In the genomic region with DNA sequence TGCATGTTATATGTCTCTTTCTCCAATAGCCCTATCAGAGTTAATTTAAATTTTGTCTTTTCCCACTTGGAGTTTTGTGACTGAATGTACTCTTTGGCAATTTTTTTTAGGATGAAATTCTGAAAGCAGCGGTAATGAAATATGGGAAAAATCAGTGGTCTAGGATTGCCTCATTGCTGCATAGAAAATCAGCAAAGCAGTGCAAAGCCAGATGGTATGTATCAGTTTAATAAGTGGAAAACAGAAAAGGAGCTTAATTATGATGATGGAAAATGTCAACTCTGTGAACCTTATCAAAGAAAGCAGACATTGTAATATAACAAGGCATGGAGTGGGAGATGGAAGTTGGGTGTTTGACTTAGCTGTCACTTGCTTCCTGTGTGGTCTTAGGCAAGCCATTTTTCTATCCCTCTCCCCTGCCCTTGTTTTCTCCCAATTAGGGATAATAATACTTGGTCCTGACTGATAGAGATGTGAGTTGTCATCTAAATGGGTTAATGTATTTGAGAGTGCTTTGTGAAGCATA, we compare ENCODE assay signal across 20 cellular contexts. TPM values are rescaled to one million over a fixed set of nuclear protein-coding genes. Genes with fewer than 3 reads are reported as not detected.
DNase-seq lines count a peak whose midpoint lies in the region; ATAC-seq, FAIRE-seq and TF ChIP-seq lines count a peak whose summit lies in the region.
"Had no signal": no experiment of that assay in that cellular context is flagged by ENCODE, and none has a peak within 500 bp of the region (broad histone marks: within the 10 kb centered on the region; RNA-seq: fewer than 3 reads in every experiment).

No MANE protein-coding gene starts in this region.

- no peak for FAIRE-seq in A549 (lab: Jason Lieb, UNC)

- H4K20me1 ChIP-seq in SU-DHL-6 (ENCODE audit: low read depth, low read length) (peaks cover 26% of the 10 kb centered on the region), hepatocyte (ENCODE audit: insufficient read depth, poor library complexity, severe bottlenecking) (peaks cover 24% of the 10 kb centered on the region)

- 0 out of 2 replicates have a peak overlapping the region, but pooled peaks have one; percentile 0 for H3K9ac ChIP-seq in SU-DHL-6 (ENCODE audit: low read length)

- H3K36me3 ChIP-seq in CD4-positive, CD25-positive, alpha-beta regulatory T cell (ENCODE audit: control insufficient read depth, insufficient read depth, low read length), result peaks cover 44% of the 10 kb centered on the region
- peaks cover 43% of the 10 kb centered on the region for H3K36me3 ChIP-seq in SU-DHL-6 (ENCODE audit: low read length)
- H3K36me3 ChIP-seq in hepatocyte (replicated peaks; ENCODE audit: insufficient read depth, low read depth), result no peaks in the 10 kb centered on the region
- peaks cover 6 to 12% of the 10 kb centered on the region in 2 donors for H3K36me3 ChIP-seq in body of pancreas (replicated peaks in 1 of 2; ENCODE audit: insufficient read depth in 1 of 2, low read depth in 2 of 2)
- peaks cover 43% of the 10 kb centered on the region for H3K36me3 ChIP-seq in right atrium auricular region
- H3K36me3 ChIP-seq: breast epithelium had no signal

- no peak for TF ChIP-seq POLR2A in A549 (IDR thresholded peaks at IDR 0.05; ENCODE audit: low read length)
- no peak for TF ChIP-seq POLR2A in body of pancreas (IDR thresholded peaks at IDR 0.05)

- H3K27ac ChIP-seq in A549 (no peak overlapping the region), SU-DHL-6 (ENCODE audit: low read depth, low read length) (no peak overlapping the region), hepatocyte (no peak overlapping the region), body of pancreas (no peak overlapping the region), right atrium auricular region (no peak overlapping the region)
- H3K27ac ChIP-seq in CD4-positive, CD25-positive, alpha-beta regulatory T cell (ENCODE audit: insufficient read depth, low read length, poor library complexity, severe bottlenecking), result no peak overlapping the region
- H3K27ac ChIP-seq: breast epithelium, SJCRH30, tibial artery had no signal

- H3K4me1 ChIP-seq in A549 (peaks cover 25% of the 10 kb centered on the region), hepatocyte (ENCODE audit: insufficient read depth) (peaks cover 11% of the 10 kb centered on the region), body of pancreas (peaks cover 30% of the 10 kb centered on the region), right atrium auricular region (peaks cover 0 to 31% of the 10 kb centered on the region in 2 donors)
- H3K4me1 ChIP-seq in CD4-positive, CD25-positive, alpha-beta regulatory T cell (ENCODE audit: control insufficient read depth, insufficient read depth, low read length, poor library complexity, severe bottlenecking), result peaks cover 32% of the 10 kb centered on the region

- H3K4me2 ChIP-seq in A549, result peak overlapping the region; percentile 94; the same call in 1 of the 3 replicates
- H3K4me2 ChIP-seq in SU-DHL-6 (ENCODE audit: low read depth, low read length, poor library complexity, severe bottlenecking), result peak overlapping the region; percentile 90
- peak overlapping the region; percentile 78 for H3K4me2 ChIP-seq in hepatocyte

- peak overlapping the region in 1 of 3 donors; percentile 2 for H3K27ac Mint-ChIP-seq in CD4-positive, CD25-positive, alpha-beta regulatory T cell
- H3K27ac Mint-ChIP-seq: dendritic cell treated with granulocyte-macrophage colony-stimulating factor and Interleukin-4, amounts not matched to agents 40 ng/mL and 50 ng/mL, for 4 days had no signal

- DNase-seq in A549 (ENCODE audit: low read depth in 1 of 2, low spot score in 1 of 2), result no peak
- no peak for DNase-seq in CD4-positive, CD25-positive, alpha-beta regulatory T cell
- no peak for DNase-seq in hepatocyte (ENCODE audit: low spot score)
- no peak for DNase-seq in GDM1 (lab: John Stamatoyannopoulos, UW)
- DNase-seq in body of pancreas, result no peak
- no peak for DNase-seq in NCI-H345 (lab: John Stamatoyannopoulos, UW)
- DNase-seq in right atrium auricular region (ENCODE audit: low spot score), result no peak
- DNase-seq: activated naive CD4-positive, alpha-beta T cell treated with anti-CD3 and anti-CD28 coated beads, Interleukin-2, amount 50 U/mL, for 16 hours; AML-193; DMS 273 treated with DMSO at 0.1 percent for 48 hours; left ventricle myocardium superior; NCI-H524 treated with DMSO at 0.1 percent for 48 hours; SJCRH30; small intestine; tibial artery had no signal

- peak overlapping the region; percentile 22 to 98 (median 93) for H3K4me3 Mint-ChIP-seq in CD4-positive, CD25-positive, alpha-beta regulatory T cell
- H3K4me3 Mint-ChIP-seq: dendritic cell treated with granulocyte-macrophage colony-stimulating factor and Interleukin-4, amounts not matched to agents 40 ng/mL and 50 ng/mL, for 4 days had no signal

- no peaks in the 10 kb centered on the region for H3K27me3 Mint-ChIP-seq in CD4-positive, CD25-positive, alpha-beta regulatory T cell
- H3K27me3 Mint-ChIP-seq: dendritic cell treated with granulocyte-macrophage colony-stimulating factor and Interleukin-4, amounts not matched to agents 40 ng/mL and 50 ng/mL, for 4 days had no signal

- H3K4me1 Mint-ChIP-seq in CD4-positive, CD25-positive, alpha-beta regulatory T cell, result peaks cover 14 to 51% (median 36%) of the 10 kb centered on the region in 4 donors

- CTCF ChIA-PET in A549 (lab: Yijun Ruan, JAX), result interaction anchor here (0.8 kb wide), 1 partner anchor 9 kb away, joined by 3 read pairs; no protein-coding TSS in a partner anchor

- H3K79me2 ChIP-seq in SU-DHL-6 (ENCODE audit: insufficient read depth, low read length), result peaks cover 57% of the 10 kb centered on the region
- peaks cover 57% of the 10 kb centered on the region for H3K79me2 ChIP-seq in hepatocyte

- 87% methylated on average over 1 of the region's 1 CpG for WGBS in A549 (ENCODE audit: missing lambda C conversion rate)
- 96% methylated on average over 1 of the region's 1 CpG for WGBS in hepatocyte (ENCODE audit: low lambda C conversion rate, missing lambda C conversion rate)
- 94 to 100% methylated on average over 1 of the region's 1 CpG for WGBS in body of pancreas, 2 donors

- TF ChIP-seq RAD21 in A549 (conservative IDR thresholded peaks at IDR 0.05 in 1 of 2, IDR thresholded peaks at IDR 0.05 in 1 of 2), result no peak

- H3K9me3 ChIP-seq in A549, result no peaks in the 10 kb centered on the region
- no peaks in the 10 kb centered on the region for H3K9me3 ChIP-seq in CD4-positive, CD25-positive, alpha-beta regulatory T cell (ENCODE audit: control insufficient read depth in 2 of 2, low read length in 2 of 2)
- no peaks in the 10 kb centered on the region for H3K9me3 ChIP-seq in SU-DHL-6 (ENCODE audit: insufficient read depth, low read length)
- H3K9me3 ChIP-seq in hepatocyte (ENCODE audit: low read depth), result no peaks in the 10 kb centered on the region
- no peaks in the 10 kb centered on the region for H3K9me3 ChIP-seq in body of pancreas
- H3K9me3 ChIP-seq in right atrium auricular region, result no peaks in the 10 kb centered on the region
- H3K9me3 ChIP-seq: breast epithelium, SJCRH30, tibial artery had no signal

- peaks cover 7% of the 10 kb centered on the region for H3F3A ChIP-seq in SU-DHL-6 (ENCODE audit: insufficient read depth)

- intact Hi-C loops in body of pancreas (cut with DNase I), result no loop called here

- ATAC-seq in A549 (no peak), body of pancreas (no peak)
- ATAC-seq in CD4-positive, CD25-positive, alpha-beta regulatory T cell (ENCODE audit: low read depth in 2 of 2), result no peak
- ATAC-seq: left ventricle myocardium superior had no signal

- no peak overlapping the region for H3K4me3 ChIP-seq in A549
- peak overlapping the region; percentile 98 for H3K4me3 ChIP-seq in CD4-positive, CD25-positive, alpha-beta regulatory T cell (ENCODE audit: low read depth, low read length)
- H3K4me3 ChIP-seq in SU-DHL-6 (ENCODE audit: insufficient read depth, low read length, poor library complexity, severe bottlenecking), result no peak overlapping the region
- H3K4me3 ChIP-seq in hepatocyte, result no peak overlapping the region
- no peak overlapping the region for H3K4me3 ChIP-seq in body of pancreas
- no peak overlapping the region for H3K4me3 ChIP-seq in right atrium auricular region
- H3K4me3 ChIP-seq: SJCRH30 had no signal

- TF ChIP-seq EP300 in A549 (IDR thresholded peaks at IDR 0.05), result no peak

- H2AFZ ChIP-seq in SU-DHL-6 (ENCODE audit: low read depth, low read length, severe bottlenecking) (no peak overlapping the region), hepatocyte (no peak overlapping the region)

- TF ChIP-seq CTCF in A549 (IDR thresholded peaks at IDR 0.05) (no peak), SU-DHL-6 (IDR thresholded peaks at IDR 0.05; ENCODE audit: insufficient read depth, low read length, poor library complexity, severe bottlenecking) (no peak), hepatocyte (IDR thresholded peaks at IDR 0.05; ENCODE audit: poor library complexity) (no peak), body of pancreas (IDR thresholded peaks at IDR 0.05) (no peak), right atrium auricular region (IDR thresholded peaks at IDR 0.05) (no peak)

- H3K9me3 Mint-ChIP-seq in CD4-positive, CD25-positive, alpha-beta regulatory T cell, result no peaks in the 10 kb centered on the region
- H3K9me3 Mint-ChIP-seq: dendritic cell treated with granulocyte-macrophage colony-stimulating factor and Interleukin-4, amounts not matched to agents 40 ng/mL and 50 ng/mL, for 4 days had no signal

- H3K9me2 ChIP-seq in SU-DHL-6 (replicated peaks; ENCODE audit: insufficient read depth, low read length), result no peaks in the 10 kb centered on the region
- H3K9me2 ChIP-seq in hepatocyte (replicated peaks; ENCODE audit: insufficient read depth), result no peaks in the 10 kb centered on the region

- POLR2A ChIA-PET in A549 (lab: Yijun Ruan, JAX), result no interaction called here

- peaks cover 2% of the 10 kb centered on the region for H3K27me3 ChIP-seq in CD4-positive, CD25-positive, alpha-beta regulatory T cell (ENCODE audit: control insufficient read depth, insufficient read depth, low read length)
- H3K27me3 ChIP-seq in SU-DHL-6 (ENCODE audit: low read length), result no peaks in the 10 kb centered on the region
- no peaks in the 10 kb centered on the region for H3K27me3 ChIP-seq in hepatocyte
- no peaks in the 10 kb centered on the region for H3K27me3 ChIP-seq in body of pancreas
- no peaks in the 10 kb centered on the region for H3K27me3 ChIP-seq in right atrium auricular region
- H3K27me3 ChIP-seq: breast epithelium, SJCRH30, tibial artery had no signal

- peaks cover 30% of the 10 kb centered on the region for H3K36me3 Mint-ChIP-seq in CD4-positive, CD25-positive, alpha-beta regulatory T cell

RNA-seq across cellular contexts. Expression of a gene that starts 2.7 kb away (rescaled TPM):
- polyA plus RNA-seq in A549 (2011; rRNA removed) (14.4 and 20.5 TPM in 2 replicates), A549 (2017; fragmentation: RNase III; extraction: RNeasy Plus Mini Kit Qiagen cat#74134 plus additional on column Dnase treatment) (12.6 to 13.0 TPM (median 12.8 TPM) in 3 replicates), hepatocyte (10.0 and 12.5 TPM in 2 replicates)
- 3.6 and 3.9 TPM in 2 replicates for polyA plus RNA-seq in A549 (2012; cell fraction: cytosol; rRNA removed)
- polyA plus RNA-seq in A549 (2012; cell fraction: nucleus; rRNA removed), result 3.1 and 3.6 TPM in 2 replicates
- polyA minus RNA-seq in A549 (2011; rRNA and poly(A)+ RNA removed), result 10.7 and 10.8 TPM in 2 replicates
- 22.4 TPM for total RNA-seq in CD4-positive, CD25-positive, alpha-beta regulatory T cell
- polyA plus RNA-seq in CD4-positive, CD25-positive, alpha-beta regulatory T cell, result 10 to 100 TPM; 15.9 to 18.3 (median 16.3) TPM
- total RNA-seq in hepatocyte (22.8 and 23.1 TPM in 2 replicates), body of pancreas (10 to 100 TPM; 10.2 to 11.2 TPM), right atrium auricular region (10 to 100 TPM; 16.4 to 16.5 TPM)

RNA-seq across cellular contexts. Expression of a gene that starts 47.8 kb away (rescaled TPM):
- polyA plus RNA-seq in A549 (2011; rRNA removed) (not detected in 2 replicates), A549 (2017; fragmentation: RNase III; extraction: RNeasy Plus Mini Kit Qiagen cat#74134 plus additional on column Dnase treatment) (not detected in 3 replicates), hepatocyte (not detected in 2 replicates)
- not detected in 2 replicates for polyA plus RNA-seq in A549 (2012; cell fraction: cytosol; rRNA removed)
- not detected in 2 replicates for polyA plus RNA-seq in A549 (2012; cell fraction: nucleus; rRNA removed)
- not detected in 2 replicates for polyA minus RNA-seq in A549 (2011; rRNA and poly(A)+ RNA removed)
- not detected for total RNA-seq in CD4-positive, CD25-positive, alpha-beta regulatory T cell
- polyA plus RNA-seq in CD4-positive, CD25-positive, alpha-beta regulatory T cell, result not detected
- total RNA-seq in hepatocyte (not detected in 2 replicates), body of pancreas (not detected), right atrium auricular region (not detected)
- total RNA-seq: activated CD8-positive, alpha-beta memory T cell treated with anti-CD3 and anti-CD28 coated beads for 36 hours; breast epithelium; left ventricle myocardium superior; SJCRH30 had no signal
- polyA plus RNA-seq: esophagus had no signal
